ENCODE assay signal across 19 cellular contexts in the genomic region with DNA sequence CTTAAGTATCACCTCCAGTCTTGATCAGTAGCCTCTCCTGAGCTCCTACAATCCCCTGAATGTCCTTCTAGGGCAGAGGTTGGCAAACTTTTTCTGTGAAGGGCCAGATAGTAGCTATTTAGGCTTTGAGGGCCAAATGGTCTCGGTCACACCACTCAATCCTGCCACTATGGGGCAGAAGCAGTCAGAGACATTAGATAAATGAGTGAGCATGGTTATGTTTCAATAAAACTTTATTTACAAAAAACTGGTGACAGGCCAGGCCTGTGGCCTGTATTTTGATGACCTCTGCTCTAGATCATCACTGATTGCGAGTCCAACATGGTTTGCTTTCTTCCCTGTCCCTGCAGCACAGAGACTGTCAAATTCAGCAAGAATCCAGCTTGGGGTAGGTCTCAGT. TPM values are rescaled to one million over a fixed set of nuclear protein-coding genes. Genes with fewer than 3 reads are reported as not detected.
A peak's percentile ranks its signal among the peaks of the same experiment; 100 is the strongest.
DNase-seq lines count a peak whose midpoint lies in the region; ATAC-seq, FAIRE-seq and TF ChIP-seq lines count a peak whose summit lies in the region.
"Had no signal": no experiment of that assay in that cellular context is flagged by ENCODE, and none has a peak within 500 bp of the region (broad histone marks: within the 10 kb centered on the region; RNA-seq: fewer than 3 reads in every experiment).

No MANE protein-coding gene starts in this region.

- ATAC-seq in T-helper 17 cell (no peak), GM18867 (IDR thresholded peaks at IDR 0.05; ENCODE audit: unreplicated experiment) (no peak), GM18511 (IDR thresholded peaks at IDR 0.05; ENCODE audit: unreplicated experiment) (no peak), right cardiac atrium (no peak)

- H3K4me3 ChIP-seq in fibroblast of pulmonary artery (replicated peaks; ENCODE audit: low read depth, low read length) = no peak overlapping the region
- no peak overlapping the region for H3K4me3 ChIP-seq in right cardiac atrium (ENCODE audit: low read length)
- H3K4me3 ChIP-seq: ascending aorta, Peyer's patch, right atrium auricular region had no signal

- H3K27me3 Mint-ChIP-seq in T-helper 17 cell = no peaks in the 10 kb centered on the region
- H3K27me3 Mint-ChIP-seq: activated CD4-positive, alpha-beta memory T cell treated with anti-CD3 and anti-CD28 coated beads for 36 hours had no signal

- peak; percentile 23 for FAIRE-seq in GM19239 (lab: Jason Lieb, UNC)
- FAIRE-seq: H54 had no signal

- DNase-seq in EH (ENCODE audit: low read depth) (peak; percentile 20), GM19239 (ENCODE audit: insufficient read length, low spot score) (no peak), T-helper 17 cell (no peak), fibroblast of pulmonary artery (ENCODE audit: low read depth) (no peak), SIG-M5 treated with dmso at 0.1 percent for 504 hours (lab: John Stamatoyannopoulos, UW; ENCODE audit: unreplicated experiment) (no peak), right cardiac atrium (no peak)
- DNase-seq: activated CD4-positive, alpha-beta memory T cell treated with anti-CD3 and anti-CD28 coated beads for 36 hours; activated gamma-delta T cell treated with Interleukin-2 at 50 U/mL for 16 hours; C1 segment of cervical spinal cord; KBM-7; mammary epithelial cell; NCI-H1436; Peyer's patch; T1000 had no signal

- peaks cover 6% of the 10 kb centered on the region for H3K4me1 ChIP-seq in right cardiac atrium (ENCODE audit: control insufficient read depth, insufficient read depth, low read length)

- H3K27ac ChIP-seq in right cardiac atrium (ENCODE audit: low read length) = no peak overlapping the region
- H3K27ac ChIP-seq: Peyer's patch, right atrium auricular region had no signal

- peak overlapping the region; percentile 80 for H3K27ac Mint-ChIP-seq in T-helper 17 cell
- H3K27ac Mint-ChIP-seq: activated CD4-positive, alpha-beta memory T cell treated with anti-CD3 and anti-CD28 coated beads for 36 hours had no signal

- intact Hi-C loops in right cardiac atrium (cut with DNase I) = no loop called here

- peak; percentile 14 for TF ChIP-seq CTCF in fibroblast of pulmonary artery (IDR thresholded peaks at IDR 0.05; ENCODE audit: low read length, missing control alignments)

- H3K27me3 ChIP-seq in right cardiac atrium (ENCODE audit: control insufficient read depth, insufficient read depth) = no peaks in the 10 kb centered on the region
- H3K27me3 ChIP-seq: ascending aorta, Peyer's patch, right atrium auricular region had no signal

- H3K36me3 Mint-ChIP-seq in T-helper 17 cell (ENCODE audit: low read depth) = no peaks in the 10 kb centered on the region

- peaks cover 32% of the 10 kb centered on the region for H3K4me1 Mint-ChIP-seq in T-helper 17 cell

- WGBS in right cardiac atrium = 98% methylated on average over 2 of the region's 2 CpGs

- H3K9me3 ChIP-seq in T-helper 17 cell (ENCODE audit: control insufficient read depth, low read length, poor library complexity, severe bottlenecking) = no peaks in the 10 kb centered on the region
- H3K9me3 ChIP-seq in right cardiac atrium (ENCODE audit: control insufficient read depth, low read length) = no peaks in the 10 kb centered on the region
- H3K9me3 ChIP-seq: ascending aorta, Peyer's patch, right atrium auricular region had no signal

- H3K4me3 Mint-ChIP-seq in T-helper 17 cell = no peak overlapping the region
- H3K4me3 Mint-ChIP-seq: activated CD4-positive, alpha-beta memory T cell treated with anti-CD3 and anti-CD28 coated beads for 36 hours had no signal

RNA-seq across cellular contexts. Expression of a gene that starts 36.3 kb away (rescaled TPM):
- 10 to 100 TPM; 15.1 to 18.6 TPM for total RNA-seq in T-helper 17 cell
- total RNA-seq in right cardiac atrium = 1 to 10 TPM; 1.3 to 2.6 (median 1.9) TPM
- 0.27 TPM for polyA plus RNA-seq in right cardiac atrium

RNA-seq across cellular contexts. Expression of a gene that starts 53.3 kb away (rescaled TPM):
- total RNA-seq in T-helper 17 cell = 10 to 100 TPM; 49.3 to 57.6 TPM
- total RNA-seq in right cardiac atrium = 10 to 100 TPM; 19.7 to 28.2 (median 24.5) TPM
- 59.4 TPM for polyA plus RNA-seq in right cardiac atrium

Comparison
In these comparisons a context has a peak if more than half of its experiments do, and no peak if none do; other contexts are left out.
1. RNA of a gene that starts 36.3 kb away (total RNA-seq): 15.1 to 18.6 TPM in T-helper 17 cell; 1.3 to 2.6 TPM in right cardiac atrium; every median in the first group is over 4 times any median in the second.